Comparison of ENCODE assay signal across 19 cellular contexts in the genomic region with DNA sequence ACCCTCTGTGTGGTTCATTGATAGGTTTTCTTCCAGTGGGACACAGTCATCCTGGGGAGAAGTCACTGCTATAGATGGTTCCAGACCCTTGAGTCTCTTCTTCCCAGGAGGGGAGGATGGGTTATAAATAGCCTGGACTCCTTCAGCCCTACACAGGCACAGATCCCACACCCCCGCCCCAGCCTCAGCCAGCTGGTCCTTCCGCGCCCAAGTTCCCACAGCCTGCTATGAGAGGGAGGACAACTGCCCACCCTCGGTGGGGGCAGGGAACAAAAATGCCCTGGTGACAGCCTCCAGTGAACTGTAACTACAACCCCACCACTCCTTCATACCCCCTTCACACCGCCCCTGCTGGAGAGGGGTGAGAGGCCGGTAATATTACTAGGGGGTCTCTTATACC. TPM values are rescaled to one million over a fixed set of nuclear protein-coding genes. Genes with fewer than 3 reads are reported as not detected.
DNase-seq lines count a peak whose midpoint lies in the region; ATAC-seq lines count a peak whose summit lies in the region.
"Had no signal": no experiment of that assay in that cellular context is flagged by ENCODE, and none has a peak within 500 bp of the region (broad histone marks: within the 10 kb centered on the region; RNA-seq: fewer than 3 reads in every experiment).

No MANE protein-coding gene starts in this region.

- H4K8ac ChIP-seq in neuronal stem cell (ENCODE audit: low read depth, low read length), result no peak overlapping the region

- H3K36me3 ChIP-seq in neuronal stem cell (replicated peaks in 1 of 2; ENCODE audit: control insufficient read depth in 2 of 2, insufficient read depth in 2 of 2, low read length in 2 of 2), result no peaks in the 10 kb centered on the region
- H3K36me3 ChIP-seq: HAP-1 had no signal

- no peak overlapping the region for H2BK15ac ChIP-seq in neuronal stem cell (ENCODE audit: low read length)

- H2BK5ac ChIP-seq in neuronal stem cell (ENCODE audit: low read length), result no peak overlapping the region

- ATAC-seq in activated CD4-positive, CD25-positive, alpha-beta regulatory T cell treated with anti-CD3 and anti-CD28 coated beads, Interleukin-2, amount 50 U/mL, for 24 hours, result no peak
- ATAC-seq in GM21528 (IDR thresholded peaks at IDR 0.05; ENCODE audit: low FRiP score, unreplicated experiment), result no peak
- ATAC-seq: A549 had no signal

- H3K9ac ChIP-seq in neuronal stem cell (ENCODE audit: low read depth, low read length, poor library complexity), result no peak overlapping the region
- H3K9ac ChIP-seq: GM23248 had no signal

- peaks cover 4 to 29% of the 10 kb centered on the region in 2 donors for H3K4me1 ChIP-seq in neuronal stem cell (ENCODE audit: control insufficient read depth in 2 of 2, insufficient read depth in 1 of 2, low read depth in 1 of 2, low read length in 2 of 2)
- H3K4me1 ChIP-seq: Caco-2, HAP-1 had no signal

- H3K27ac ChIP-seq in neuronal stem cell (replicated peaks; ENCODE audit: low read length), result no peak overlapping the region
- H3K27ac ChIP-seq: 22Rv1, A549, C4-2B, GM23248 had no signal

- no peak overlapping the region for H4K91ac ChIP-seq in neuronal stem cell (ENCODE audit: low read depth, low read length, poor library complexity)

- H3K4ac ChIP-seq in neuronal stem cell (ENCODE audit: low read length), result no peak overlapping the region

- H2AK5ac ChIP-seq in neuronal stem cell (ENCODE audit: low read depth, low read length), result no peak overlapping the region

- DNase-seq in DMS 273 (lab: John Stamatoyannopoulos, UW; ENCODE audit: unreplicated experiment) (peak; percentile 40), DMS 273 treated with DMSO at 0.1 percent for 48 hours (lab: John Stamatoyannopoulos, UW) (no peak), myocyte (ENCODE audit: low read depth) (peak; percentile 87), neuronal stem cell (ENCODE audit: low spot score) (no peak), middle frontal gyrus (ENCODE audit: extremely low spot score, low spot score) (no peak), NCI-H1092 (lab: John Stamatoyannopoulos, UW) (no peak)
- DNase-seq: AML-193; Caco-2; CD4-positive, alpha-beta T cell; DMS79 treated with DMSO at 0.1 percent for 48 hours; GF-D8; GM23248 had no signal

- no peak overlapping the region for H3K23ac ChIP-seq in neuronal stem cell (ENCODE audit: low read depth, low read length, poor library complexity)

- no peaks in the 10 kb centered on the region for H3K79me1 ChIP-seq in neuronal stem cell (ENCODE audit: low read depth, low read length)

- H3K9me3 ChIP-seq in neuronal stem cell (replicated peaks in 1 of 2; ENCODE audit: control insufficient read depth in 2 of 2, insufficient read depth in 1 of 2, low read depth in 1 of 2, low read length in 2 of 2), result no peaks in the 10 kb centered on the region
- H3K9me3 ChIP-seq: A549, Caco-2, HAP-1 had no signal

- no peak overlapping the region for H3K14ac ChIP-seq in neuronal stem cell (ENCODE audit: low read length)

- H2BK12ac ChIP-seq in neuronal stem cell (ENCODE audit: low read length), result no peak overlapping the region

- peaks cover 7 to 68% (median 23%) of the 10 kb centered on the region in 3 experiments for H3K27me3 ChIP-seq in neuronal stem cell (ENCODE audit: control insufficient read depth in 3 of 3, insufficient read depth in 3 of 3, low read depth in 1 of 3, low read length in 3 of 3)

- no peak overlapping the region for H2BK120ac ChIP-seq in neuronal stem cell (ENCODE audit: low read depth, low read length)

- no peak overlapping the region for H3K4me3 ChIP-seq in neuronal stem cell (ENCODE audit: low read length in 2 of 2)
- H3K4me3 ChIP-seq: A549, GM23248, HAP-1 had no signal

- no CpG with 5 or more reads among the region's 6 CpGs for WGBS in neuronal stem cell (ENCODE audit: extremely low coverage in 2 of 2, insufficient read length in 2 of 2, insufficient replicate concordance in 1 of 2), 2 donors

- peak overlapping the region; percentile 20 for H3K18ac ChIP-seq in neuronal stem cell (ENCODE audit: low read length)

- no peak overlapping the region for H3K4me2 ChIP-seq in neuronal stem cell (ENCODE audit: insufficient read depth, low read length, poor library complexity, severe bottlenecking)

- no peak overlapping the region for H2AFZ ChIP-seq in neuronal stem cell (ENCODE audit: low read length)
- H2AFZ ChIP-seq: GM23248 had no signal

RNA-seq across cellular contexts. Expression of a gene that starts 3.2 kb away (rescaled TPM):
- 16.4 and 26.6 TPM in 2 replicates for total RNA-seq in myocyte
- polyA plus RNA-seq in myocyte (2012), result 8.0 TPM
- polyA plus RNA-seq in neuronal stem cell (2013, experiment 1 of 2), result 2.0 TPM
- 1.9 TPM for polyA plus RNA-seq in neuronal stem cell (2013, experiment 2 of 2)
- total RNA-seq: CD4-positive, alpha-beta T cell; GM23248 had no signal
- polyA plus RNA-seq: BJ, GM23248 had no signal

Comparison
In these comparisons a context has a peak if more than half of its experiments do, and no peak if none do; other contexts are left out.
1. DNase-seq: peak in DMS 273 (single experiment) and myocyte (single experiment); none in DMS 273 treated with DMSO at 0.1 percent for 48 hours (single experiment), neuronal stem cell (single experiment), middle frontal gyrus (single experiment) and NCI-H1092 (single experiment).